Comparison of ENCODE assay signal across 2 cellular contexts in genomic region chrX:8781921-8782320, GRCh38. TPM values are rescaled to one million over a fixed set of nuclear protein-coding genes. Genes with fewer than 3 reads are reported as not detected.
"Had no signal": no experiment of that assay in that cellular context is flagged by ENCODE, and none has a peak within 500 bp of the region (broad histone marks: within the 10 kb centered on the region; RNA-seq: fewer than 3 reads in every experiment).

No MANE protein-coding gene starts in this region.

RNA-seq across cellular contexts. Expression of gene FAM9A, which starts 19.3 kb away (rescaled TPM):
- total RNA-seq: G401, GM12878 had no signal
- polyA plus RNA-seq: GM12878 had no signal

RNA-seq across cellular contexts. Expression of gene ANOS1, which starts 50.0 kb away (rescaled TPM):
- total RNA-seq: G401 had no signal
